In the genomic region with DNA sequence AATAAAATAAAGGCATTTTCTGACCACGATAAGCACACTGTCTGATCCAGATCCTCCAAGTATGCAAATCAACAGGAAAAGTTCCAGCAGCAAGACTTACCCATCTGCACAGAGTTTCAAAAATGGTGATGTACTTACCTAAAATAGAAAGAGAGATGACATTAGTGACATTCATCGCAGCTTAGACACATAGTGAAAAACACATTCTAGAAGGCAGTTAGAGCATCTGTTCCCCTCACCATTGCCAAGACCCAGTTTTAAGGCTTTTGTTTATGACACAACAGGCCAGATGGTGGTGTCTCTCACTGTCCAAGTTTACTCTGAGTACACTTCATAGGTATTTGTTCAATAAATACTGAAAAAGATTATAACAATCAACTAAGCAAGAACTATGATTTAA, we compare ENCODE assay signal across 11 cellular contexts.
DNase-seq lines count a peak whose midpoint lies in the region; ATAC-seq and TF ChIP-seq lines count a peak whose summit lies in the region.
"Had no signal": no experiment of that assay in that cellular context is flagged by ENCODE, and none has a peak within 500 bp of the region (broad histone marks: within the 10 kb centered on the region; RNA-seq: fewer than 3 reads in every experiment).

No MANE protein-coding gene starts in this region.

- H3K4me1 ChIP-seq in GM23248 (ENCODE audit: insufficient read depth) (peaks cover 6% of the 10 kb centered on the region; the same call in 1 of the 2 replicates), MM.1S (ENCODE audit: low read length) (peaks cover 26% of the 10 kb centered on the region), hepatocyte (ENCODE audit: insufficient read depth) (peaks cover 3% of the 10 kb centered on the region), right atrium auricular region (no peaks in the 10 kb centered on the region)

- H3K79me2 ChIP-seq in GM23248 (ENCODE audit: insufficient read depth): no peaks in the 10 kb centered on the region
- H3K79me2 ChIP-seq in MM.1S (ENCODE audit: low read length): no peaks in the 10 kb centered on the region
- H3K79me2 ChIP-seq in hepatocyte: no peaks in the 10 kb centered on the region

- WGBS in GM23248 (ENCODE audit: low coverage in 1 of 2, low lambda C conversion rate in 2 of 2, missing lambda C conversion rate in 2 of 2), 2 experiments: 12 to 13% methylated on average over 2 of the region's 2 CpGs
- WGBS in hepatocyte (ENCODE audit: low lambda C conversion rate, missing lambda C conversion rate): 88% methylated on average over 2 of the region's 2 CpGs

- ATAC-seq in GM18519 (IDR thresholded peaks at IDR 0.05; ENCODE audit: low FRiP score, unreplicated experiment): peak; percentile 79
- ATAC-seq: WTC11 had no signal

- no peaks in the 10 kb centered on the region for H3K27me3 ChIP-seq in GM23248 (replicated peaks; ENCODE audit: insufficient read depth)
- H3K27me3 ChIP-seq in MM.1S (replicated peaks; ENCODE audit: insufficient read depth, low read length): no peaks in the 10 kb centered on the region
- no peaks in the 10 kb centered on the region for H3K27me3 ChIP-seq in hepatocyte
- H3K27me3 ChIP-seq in right atrium auricular region: no peaks in the 10 kb centered on the region

- in situ Hi-C loops in GM23248 (cut with MboI): no loop called here

- H2AFZ ChIP-seq in GM23248 (no peak overlapping the region), MM.1S (ENCODE audit: low read length) (peak overlapping the region; percentile 3), hepatocyte (no peak overlapping the region)

- H3K4me2 ChIP-seq in GM23248 (ENCODE audit: unreplicated experiment) (no peak overlapping the region), MM.1S (ENCODE audit: low read depth, low read length) (peak overlapping the region; percentile 67), hepatocyte (no peak overlapping the region)

- H3K36me3 ChIP-seq in GM23248 (ENCODE audit: low read depth) (no peaks in the 10 kb centered on the region), MM.1S (replicated peaks; ENCODE audit: insufficient read depth, low read length) (no peaks in the 10 kb centered on the region), hepatocyte (replicated peaks; ENCODE audit: insufficient read depth, low read depth) (no peaks in the 10 kb centered on the region), right atrium auricular region (no peaks in the 10 kb centered on the region)

- H3K9me3 ChIP-seq in GM23248 (ENCODE audit: low read depth): no peaks in the 10 kb centered on the region
- no peaks in the 10 kb centered on the region for H3K9me3 ChIP-seq in MM.1S (replicated peaks; ENCODE audit: insufficient read depth, low read length)
- no peaks in the 10 kb centered on the region for H3K9me3 ChIP-seq in hepatocyte (ENCODE audit: low read depth)
- H3K9me3 ChIP-seq in right atrium auricular region: no peaks in the 10 kb centered on the region

- H3K9ac ChIP-seq in GM23248 (no peak overlapping the region), MM.1S (ENCODE audit: low read length) (peak overlapping the region; percentile 20; the same call in 1 of the 2 replicates)

- TF ChIP-seq CTCF in MM.1S (IDR thresholded peaks at IDR 0.05; ENCODE audit: low read length): peak; percentile 21
- TF ChIP-seq CTCF in hepatocyte (IDR thresholded peaks at IDR 0.05; ENCODE audit: poor library complexity): no peak
- no peak for TF ChIP-seq CTCF in right atrium auricular region (IDR thresholded peaks at IDR 0.05)

- H3K27ac ChIP-seq in GM23248 (no peak overlapping the region), MM.1S (ENCODE audit: low read length) (peak overlapping the region; percentile 81; the same call in 1 of the 2 replicates), hepatocyte (no peak overlapping the region), right atrium auricular region (no peak overlapping the region)

- H3K4me3 ChIP-seq in GM23248 (no peak overlapping the region), MM.1S (ENCODE audit: low read length) (0 out of 2 replicates have a peak overlapping the region, but pooled peaks have one; percentile 0), hepatocyte (no peak overlapping the region), right atrium auricular region (no peak overlapping the region)

- no peaks in the 10 kb centered on the region for H3K9me2 ChIP-seq in GM23248 (ENCODE audit: insufficient read depth)
- no peaks in the 10 kb centered on the region for H3K9me2 ChIP-seq in MM.1S (replicated peaks; ENCODE audit: insufficient read depth, low read length)
- no peaks in the 10 kb centered on the region for H3K9me2 ChIP-seq in hepatocyte (replicated peaks; ENCODE audit: insufficient read depth)

- H3F3A ChIP-seq in GM23248 (ENCODE audit: insufficient read depth) (no peaks in the 10 kb centered on the region), MM.1S (ENCODE audit: insufficient read depth, low read length) (peaks cover 11% of the 10 kb centered on the region; the same call in 1 of the 2 replicates)

- no peaks in the 10 kb centered on the region for H4K20me1 ChIP-seq in GM23248 (ENCODE audit: insufficient read depth)
- H4K20me1 ChIP-seq in MM.1S (ENCODE audit: insufficient read depth, low read length): no peaks in the 10 kb centered on the region
- no peaks in the 10 kb centered on the region for H4K20me1 ChIP-seq in hepatocyte (ENCODE audit: insufficient read depth, poor library complexity, severe bottlenecking)

- DNase-seq in GM23248 (peak; percentile 23), MM.1S (peak; percentile 88), middle frontal gyrus (ENCODE audit: extremely low spot score, low spot score) (peak; percentile 65), hepatocyte (ENCODE audit: low spot score) (no peak), AG20443 (ENCODE audit: low spot score) (no peak), NCI-H2196 treated with DMSO at 0.1 percent for 48 hours (lab: John Stamatoyannopoulos, UW; ENCODE audit: unreplicated experiment) (no peak), right atrium auricular region (ENCODE audit: low spot score) (no peak)
- DNase-seq: DMS79 treated with DMSO at 0.1 percent for 48 hours, nephron progenitor cell had no signal

Comparison
In these comparisons a context has a peak if more than half of its experiments do, and no peak if none do; other contexts are left out.
1. DNase-seq: peak in GM23248 (single experiment), MM.1S (single experiment) and middle frontal gyrus (single experiment); none in hepatocyte (single experiment), AG20443 (single experiment), NCI-H2196 treated with DMSO at 0.1 percent for 48 hours (single experiment) and right atrium auricular region (single experiment).